Comparison of ENCODE assay signal across 1 cellular context in genomic region chr20:49915380-49916145, GRCh38.
TF ChIP-seq lines count a peak whose summit lies in the region.

TSS of gene SPATA2 (minus strand) at chr20:49915529. CDS start at chr20:49908490, 7,039 bp downstream.

TF ChIP-seq in GM23338, 12 proteins besides CTCF, POLR2A, EP300 and RAD21 (continued from another document):
- no peak for TF ChIP-seq ZNF462 (CRISPR knock-in tag; IDR thresholded peaks at IDR 0.05)
- no peak for TF ChIP-seq JUNB (IDR thresholded peaks at IDR 0.05; ENCODE audit: unreplicated experiment)
- peak; percentile 50; the same call in 1 of the 2 replicates for TF ChIP-seq POLR2AphosphoS5 (IDR thresholded peaks at IDR 0.05; ENCODE audit: low read depth)
TF ChIP-seq in GM23338: peak in this region for 4.
